In genomic region chr15:39542385-39543065, GRCh38 we compare ENCODE assay signal across 27 cellular contexts.
"Had no signal": no experiment of that assay in that cellular context is flagged by ENCODE, and none has a peak within 500 bp of the region (broad histone marks: within the 10 kb centered on the region; RNA-seq: fewer than 3 reads in every experiment).

No MANE protein-coding gene starts in this region.

- DNase-seq: head of caudate nucleus; hippocampal formation; kidney glomerular epithelial cell; left cardiac atrium; lower lobe of right lung; mammary epithelial cell; mesenchymal stem cell; naive B cell; natural killer cell; nephron progenitor cell; occipital lobe; psoas muscle; small intestine; spleen; stimulated activated CD4-positive, alpha-beta T cell treated with anti-CD3 and anti-CD28 coated beads, Interleukin-1b, Interleukin-23, amount 100 ng/mL, for 48 hours; stimulated activated CD4-positive, alpha-beta T cell treated with anti-CD3 and anti-CD28 coated beads, Interleukin-2, amount 100 ng/mL, for 48 hours; stimulated activated CD4-positive, alpha-beta T cell treated with anti-CD3 and anti-CD28 coated beads, Interleukin-4, amount 100 ng/mL, for 4 hours; stimulated activated naive B cell treated with anti-CD40 and anti-IgM and Interleukin-4, amounts not matched to agents 10 μg/mL and 1 μg/mL and 100 μg/mL, for 72 hours; stimulated activated naive CD8-positive, alpha-beta T cell treated with anti-CD3 and anti-CD28 coated beads, Interleukin-15, Interleukin-2, amounts not matched to agents 100 U/mL and 50 U/mL, for 24 hours; stomach; testis; thyroid gland; transverse colon; upper lobe of left lung had no signal

- H3K4me3 ChIP-seq: lower lobe of right lung, neural progenitor cell, psoas muscle, spleen, stomach, testis, thyroid gland, transverse colon, upper lobe of left lung had no signal

- H3K9me3 ChIP-seq: neutrophil, psoas muscle, testis, thyroid gland had no signal

- H3K27ac ChIP-seq: lower lobe of right lung, neural progenitor cell, neutrophil, parathyroid adenoma, psoas muscle, spleen, stomach, testis, thyroid gland, transverse colon, upper lobe of left lung had no signal

- H3K4me1 ChIP-seq: lower lobe of right lung, neural progenitor cell, parathyroid adenoma, psoas muscle, spleen, testis, thyroid gland, transverse colon, upper lobe of left lung had no signal

- H3K36me3 ChIP-seq: lower lobe of right lung, neural progenitor cell, neutrophil, spleen, stomach, thyroid gland, transverse colon, upper lobe of left lung had no signal

- H3K27me3 ChIP-seq: neural progenitor cell, spleen, stomach, testis, thyroid gland, transverse colon, upper lobe of left lung had no signal
